Comparison of ENCODE assay signal across 7 cellular contexts in the genomic region with DNA sequence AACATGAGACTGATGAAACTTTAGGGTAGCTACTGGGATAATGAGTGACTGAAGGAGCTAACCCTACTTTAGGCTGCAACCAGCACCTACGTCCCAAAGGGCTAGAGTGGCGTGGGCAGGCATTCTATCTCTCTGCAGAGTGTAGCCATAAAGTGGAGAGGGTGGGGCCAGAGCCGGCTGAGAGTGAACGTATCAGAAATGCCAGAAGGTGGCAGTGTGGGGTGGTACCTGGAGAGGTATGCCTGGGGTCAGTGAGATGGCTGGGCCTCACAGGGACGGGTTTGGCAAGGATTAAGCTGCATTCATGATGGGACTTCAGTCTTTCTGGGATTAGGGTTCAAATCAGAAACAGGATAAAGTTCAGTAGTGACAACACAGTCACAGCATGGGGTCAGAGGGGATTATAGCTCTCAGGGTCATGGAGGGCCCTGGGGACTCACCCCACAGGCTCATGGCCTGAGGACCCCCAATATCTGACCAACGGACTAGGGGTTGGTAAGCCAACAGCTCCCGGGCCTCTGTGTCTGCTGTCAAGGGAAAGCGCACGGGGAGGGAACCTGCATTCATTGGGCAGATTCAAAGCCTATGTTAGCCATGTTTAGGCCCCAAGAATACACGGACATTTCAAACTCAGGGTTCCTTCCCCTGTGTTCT.
DNase-seq lines count a peak whose midpoint lies in the region; ATAC-seq, FAIRE-seq and TF ChIP-seq lines count a peak whose summit lies in the region.

No MANE protein-coding gene starts in this region.

- peak; percentile 75 to 78 for TF ChIP-seq RAD21 in K562 (CRISPR knock-in tag; conservative IDR thresholded peaks at IDR 0.05 in 1 of 2, IDR thresholded peaks at IDR 0.05 in 1 of 2)

- no peaks in the 10 kb centered on the region for H4K20me1 ChIP-seq in K562 (replicated peaks; ENCODE audit: control insufficient read depth, insufficient read depth, low read length)

- DNase-seq in NCI-H146 treated with DMSO at 0.1 percent for 48 hours (lab: John Stamatoyannopoulos, UW; ENCODE audit: unreplicated experiment), result peak; percentile 73
- DNase-seq in UCSD-AML1 (lab: John Stamatoyannopoulos, UW; ENCODE audit: unreplicated experiment), result peak; percentile 79
- peak; percentile 35 to 63 (median 52) for DNase-seq in K562 (ENCODE audit: extremely low read depth in 1 of 4, low spot score in 3 of 4)
- DNase-seq in kidney tubule cell (ENCODE audit: low spot score), result peak; percentile 67
- DNase-seq in stimulated activated CD8-positive, alpha-beta memory T cell treated with anti-CD3 and anti-CD28 coated beads, Interleukin-12 subunit alpha, Interleukin-12 subunit beta, amount 100 ng/mL, for 4 hours (ENCODE audit: low read depth), result peak; percentile 19

- intact Hi-C loops in K562 (cut with micrococcal nuclease), result loop anchor here (5.0 to 10.0 kb wide), 3 partner anchors 223 to 410 kb away; no protein-coding TSS in a partner anchor

- POLR2A ChIA-PET in K562 (lab: Yijun Ruan, JAX), result interaction anchor here (1.1 kb wide), 1 partner anchor 20 kb away, joined by 5 read pairs; no protein-coding TSS in a partner anchor

- no peak overlapping the region for H3K27ac ChIP-seq in K562 (ENCODE audit: extremely low read depth, low read depth, low read length)

- no peaks in the 10 kb centered on the region for H3K9me1 ChIP-seq in K562 (ENCODE audit: control insufficient read depth, insufficient read depth, low read length)

- no TSS peak for BruUV-seq in K562 (replicated peaks; lab: Mats Ljungman, UMichigan)

- no peaks in the 10 kb centered on the region for H3K36me3 ChIP-seq in K562 (ENCODE audit: control insufficient read depth, insufficient read depth, low read length)

- H3K27me3 ChIP-seq in K562 (ENCODE audit: control insufficient read depth in 2 of 2, insufficient read depth in 2 of 2, low read length in 2 of 2), result peaks cover 0 to under 1% of the 10 kb centered on the region in 2 experiments; a peak in 2 of 5 replicates

- H3K9ac ChIP-seq in K562 (ENCODE audit: insufficient read depth in 1 of 2, low read depth in 2 of 2, low read length in 2 of 2), result no peak overlapping the region

- no peak overlapping the region for H3K4me3 ChIP-seq in K562

- ATAC-seq in GM18498 (IDR thresholded peaks at IDR 0.05; ENCODE audit: unreplicated experiment) (peak; percentile 83), HG02678 (IDR thresholded peaks at IDR 0.05; ENCODE audit: unreplicated experiment) (peak; percentile 75), K562 (peak; percentile 100)

- H3K9me3 ChIP-seq in K562 (replicated peaks; ENCODE audit: control insufficient read depth, insufficient read depth, low read depth, low read length), result no peaks in the 10 kb centered on the region

- no peaks in the 10 kb centered on the region for H3K4me1 ChIP-seq in K562 (replicated peaks in 1 of 2; ENCODE audit: control insufficient read depth in 2 of 2, insufficient read depth in 2 of 2, low read length in 2 of 2)

- CTCF ChIA-PET in K562 (lab: Yijun Ruan, JAX; ENCODE audit: low intra/inter-chr PET ratio), result interaction anchor here (0.5 to 1.5 kb wide), 3 partner anchors 263 to 603 kb away, joined by 3 to 8 read pairs (median 4); no protein-coding TSS in a partner anchor

- TF ChIP-seq POLR2A in K562 (conservative IDR thresholded peaks at IDR 0.05), result no peak

- WGBS in K562 (ENCODE audit: insufficient coverage, low coverage, missing lambda C conversion rate), result 2% methylated on average over 10 of the region's 10 CpGs

- H2AFZ ChIP-seq in K562 (ENCODE audit: low read depth, low read length), result no peak overlapping the region

- H3K79me2 ChIP-seq in K562 (ENCODE audit: control insufficient read depth, insufficient read depth, low read length), result no peaks in the 10 kb centered on the region

- no peak overlapping the region for H3K4me2 ChIP-seq in K562 (ENCODE audit: insufficient read depth, low read length)

- in situ Hi-C loops in K562 (cut with MboI), result no loop called here

- TF ChIP-seq CTCF in K562 (IDR thresholded peaks at IDR 0.05 in 2 of 3, conservative IDR thresholded peaks at IDR 0.05 in 1 of 3; ENCODE audit: insufficient read depth in 2 of 3, low read depth in 1 of 3, low read length in 3 of 3), result peak; percentile 66 to 70 (median 67)

- no peak for TF ChIP-seq EP300 in K562 (IDR thresholded peaks at IDR 0.05; ENCODE audit: low read length)

- peak; percentile 84 for FAIRE-seq in K562 (lab: Jason Lieb, UNC)

TF ChIP-seq in K562, 482 proteins besides CTCF, POLR2A, EP300 and RAD21 (continues in another document):
- TF ChIP-seq RNF2 (IDR thresholded peaks at IDR 0.05) (no peak), SNRNP70 (optimal IDR thresholded peaks at IDR 0.05; ENCODE audit: low read depth, low read length) (no peak), NFYB (IDR thresholded peaks at IDR 0.05; ENCODE audit: extremely low read depth, insufficient read length) (no peak), HIVEP1 (CRISPR knock-in tag; IDR thresholded peaks at IDR 0.05) (no peak), SMAD3 (CRISPR knock-in tag; conservative IDR thresholded peaks at IDR 0.05) (no peak), SMARCA4 (IDR thresholded peaks at IDR 0.05) (no peak), STAG1 (CRISPR knock-in tag; IDR thresholded peaks at IDR 0.05; ENCODE audit: borderline replicate concordance) (no peak), MAZ (CRISPR knock-in tag; conservative IDR thresholded peaks at IDR 0.05 in 1 of 2, IDR thresholded peaks at IDR 0.05 in 1 of 2) (peak; percentile 38 to 51; a peak in 2 of 4 replicates), YY1 (IDR thresholded peaks at IDR 0.05; ENCODE audit: borderline replicate concordance in 1 of 3, control insufficient read depth in 1 of 3, extremely low read depth in 1 of 3, insufficient read depth in 3 of 3, insufficient read length in 1 of 3, insufficient replicate concordance in 2 of 3, low read depth in 1 of 3, low read length in 2 of 3) (no peak), ZBTB17 (CRISPR knock-in tag; IDR thresholded peaks at IDR 0.05) (no peak), FUS (optimal IDR thresholded peaks at IDR 0.05; ENCODE audit: low read depth, low read length) (no peak), ELF2 (CRISPR knock-in tag; IDR thresholded peaks at IDR 0.05) (no peak), EGR1 (conservative IDR thresholded peaks at IDR 0.05) (0 out of 2 replicates have a peak, but pooled peaks have one; percentile 17)
- TF ChIP-seq, protein P1, sequence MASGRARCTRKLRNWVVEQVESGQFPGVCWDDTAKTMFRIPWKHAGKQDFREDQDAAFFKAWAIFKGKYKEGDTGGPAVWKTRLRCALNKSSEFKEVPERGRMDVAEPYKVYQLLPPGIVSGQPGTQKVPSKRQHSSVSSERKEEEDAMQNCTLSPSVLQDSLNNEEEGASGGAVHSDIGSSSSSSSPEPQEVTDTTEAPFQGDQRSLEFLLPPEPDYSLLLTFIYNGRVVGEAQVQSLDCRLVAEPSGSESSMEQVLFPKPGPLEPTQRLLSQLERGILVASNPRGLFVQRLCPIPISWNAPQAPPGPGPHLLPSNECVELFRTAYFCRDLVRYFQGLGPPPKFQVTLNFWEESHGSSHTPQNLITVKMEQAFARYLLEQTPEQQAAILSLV (tag; IDR thresholded peaks at IDR 0.05), result no peak
- TF ChIP-seq, protein P2, sequence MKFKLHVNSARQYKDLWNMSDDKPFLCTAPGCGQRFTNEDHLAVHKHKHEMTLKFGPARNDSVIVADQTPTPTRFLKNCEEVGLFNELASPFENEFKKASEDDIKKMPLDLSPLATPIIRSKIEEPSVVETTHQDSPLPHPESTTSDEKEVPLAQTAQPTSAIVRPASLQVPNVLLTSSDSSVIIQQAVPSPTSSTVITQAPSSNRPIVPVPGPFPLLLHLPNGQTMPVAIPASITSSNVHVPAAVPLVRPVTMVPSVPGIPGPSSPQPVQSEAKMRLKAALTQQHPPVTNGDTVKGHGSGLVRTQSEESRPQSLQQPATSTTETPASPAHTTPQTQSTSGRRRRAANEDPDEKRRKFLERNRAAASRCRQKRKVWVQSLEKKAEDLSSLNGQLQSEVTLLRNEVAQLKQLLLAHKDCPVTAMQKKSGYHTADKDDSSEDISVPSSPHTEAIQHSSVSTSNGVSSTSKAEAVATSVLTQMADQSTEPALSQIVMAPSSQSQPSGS (CRISPR knock-in tag; IDR thresholded peaks at IDR 0.05), result no peak
- TF ChIP-seq, protein P3, sequence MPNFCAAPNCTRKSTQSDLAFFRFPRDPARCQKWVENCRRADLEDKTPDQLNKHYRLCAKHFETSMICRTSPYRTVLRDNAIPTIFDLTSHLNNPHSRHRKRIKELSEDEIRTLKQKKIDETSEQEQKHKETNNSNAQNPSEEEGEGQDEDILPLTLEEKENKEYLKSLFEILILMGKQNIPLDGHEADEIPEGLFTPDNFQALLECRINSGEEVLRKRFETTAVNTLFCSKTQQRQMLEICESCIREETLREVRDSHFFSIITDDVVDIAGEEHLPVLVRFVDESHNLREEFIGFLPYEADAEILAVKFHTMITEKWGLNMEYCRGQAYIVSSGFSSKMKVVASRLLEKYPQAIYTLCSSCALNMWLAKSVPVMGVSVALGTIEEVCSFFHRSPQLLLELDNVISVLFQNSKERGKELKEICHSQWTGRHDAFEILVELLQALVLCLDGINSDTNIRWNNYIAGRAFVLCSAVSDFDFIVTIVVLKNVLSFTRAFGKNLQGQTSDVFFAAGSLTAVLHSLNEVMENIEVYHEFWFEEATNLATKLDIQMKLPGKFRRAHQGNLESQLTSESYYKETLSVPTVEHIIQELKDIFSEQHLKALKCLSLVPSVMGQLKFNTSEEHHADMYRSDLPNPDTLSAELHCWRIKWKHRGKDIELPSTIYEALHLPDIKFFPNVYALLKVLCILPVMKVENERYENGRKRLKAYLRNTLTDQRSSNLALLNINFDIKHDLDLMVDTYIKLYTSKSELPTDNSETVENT (CRISPR knock-in tag; IDR thresholded peaks at IDR 0.05), result no peak

Comparison
In these comparisons a context has a peak if more than half of its experiments do, and no peak if none do; other contexts are left out.
1. DNase-seq: peak in every context shown above with its lines; median percentile 79 in UCSD-AML1; 73 in NCI-H146 treated with DMSO at 0.1 percent for 48 hours; 67 in kidney tubule cell; 52 in K562; 19 in stimulated activated CD8-positive, alpha-beta memory T cell treated with anti-CD3 and anti-CD28 coated beads, Interleukin-12 subunit alpha, Interleukin-12 subunit beta, amount 100 ng/mL, for 4 hours.